ENCODE assay signal across 11 cellular contexts in the genomic region with DNA sequence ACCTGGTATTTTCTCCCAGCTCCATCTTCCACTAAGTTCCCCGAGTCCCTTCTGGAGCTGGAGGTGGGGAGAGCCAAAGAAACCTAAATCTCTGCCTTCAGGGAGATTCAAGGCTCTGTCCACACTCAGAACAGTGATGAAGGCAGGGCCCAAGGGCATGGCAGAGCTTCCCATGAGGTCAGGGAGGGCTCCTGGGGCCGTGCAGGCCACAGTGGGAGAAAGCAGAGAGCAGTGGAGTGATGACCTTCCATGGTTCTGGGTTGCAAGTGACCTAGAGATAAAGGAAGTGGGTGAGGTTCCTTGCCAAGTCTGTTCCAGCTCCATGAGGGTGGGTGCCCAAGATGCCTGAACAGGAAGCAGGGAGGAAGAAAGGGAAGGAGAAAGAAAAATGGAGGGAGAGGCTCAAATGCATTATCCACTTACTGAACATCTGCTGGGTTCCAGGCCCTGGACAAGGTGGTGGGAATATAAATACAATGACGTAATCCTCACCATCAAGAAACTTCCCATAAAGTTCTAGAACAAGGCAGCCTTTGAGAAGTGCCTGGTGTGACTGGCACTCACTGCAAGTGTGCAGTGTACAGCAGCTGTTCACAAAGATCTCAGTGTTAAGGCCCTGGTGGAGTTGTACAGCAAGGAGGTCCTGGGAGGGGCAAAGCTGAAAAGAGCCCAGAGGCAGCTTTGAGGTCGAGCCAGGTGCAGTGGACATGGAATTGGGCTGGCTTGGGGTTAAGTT. TPM values are rescaled to one million over a fixed set of nuclear protein-coding genes. Genes with fewer than 3 reads are reported as not detected.
DNase-seq lines count a peak whose midpoint lies in the region; ATAC-seq, FAIRE-seq and TF ChIP-seq lines count a peak whose summit lies in the region.
"Had no signal": no experiment of that assay in that cellular context is flagged by ENCODE, and none has a peak within 500 bp of the region (broad histone marks: within the 10 kb centered on the region; RNA-seq: fewer than 3 reads in every experiment).

No MANE protein-coding gene starts in this region.

- no peak for TF ChIP-seq POLR2A in GM12878 (IDR thresholded peaks at IDR 0.05; ENCODE audit: low read depth, low read length)

- no peaks in the 10 kb centered on the region for H3K9me3 Mint-ChIP-seq in natural killer cell

- no peak for TF ChIP-seq CTCF in GM12878 (IDR thresholded peaks at IDR 0.05 in 2 of 3, conservative IDR thresholded peaks at IDR 0.05 in 1 of 3; ENCODE audit: control insufficient read depth in 2 of 3, extremely low read depth in 1 of 3, insufficient read depth in 1 of 3, low read depth in 3 of 3, low read length in 3 of 3)
- no peak for TF ChIP-seq CTCF in natural killer cell (IDR thresholded peaks at IDR 0.05)
- no peak for TF ChIP-seq CTCF in hepatocyte (IDR thresholded peaks at IDR 0.05; ENCODE audit: poor library complexity)

- H3K27me3 Mint-ChIP-seq in natural killer cell (ENCODE audit: low read depth in 2 of 2), result no peaks in the 10 kb centered on the region

- WGBS in GM12878 (ENCODE audit: insufficient coverage, insufficient replicate concordance, low lambda C conversion rate, missing lambda C conversion rate), result 45% methylated on average over 4 of the region's 4 CpGs
- WGBS in hepatocyte (ENCODE audit: low lambda C conversion rate, missing lambda C conversion rate), result 90% methylated on average over 4 of the region's 4 CpGs

- TF ChIP-seq EP300 in GM12878 (IDR thresholded peaks at IDR 0.05; ENCODE audit: borderline replicate concordance in 1 of 2, control insufficient read depth in 1 of 2, low read depth in 2 of 2, low read length in 2 of 2), result no peak

- H2AFZ ChIP-seq in GM12878 (ENCODE audit: control insufficient read depth, low read depth, low read length), result no peak overlapping the region
- no peak overlapping the region for H2AFZ ChIP-seq in hepatocyte

- ATAC-seq in GM12878, result no peak
- no peak for ATAC-seq in natural killer cell

- H3K27ac ChIP-seq in BLaER1 (peak overlapping the region; percentile 63), GM12878 (ENCODE audit: control insufficient read depth, insufficient read depth) (no peak overlapping the region), hepatocyte (no peak overlapping the region)

- peaks cover 71 to 86% of the 10 kb centered on the region in 2 donors for H3K4me1 Mint-ChIP-seq in natural killer cell

- H3K9me3 ChIP-seq in BLaER1 (no peaks in the 10 kb centered on the region), GM12878 (replicated peaks; ENCODE audit: control insufficient read depth, insufficient read depth, low read length) (no peaks in the 10 kb centered on the region), hepatocyte (ENCODE audit: low read depth) (no peaks in the 10 kb centered on the region)

- H3K9ac ChIP-seq in BLaER1 (peak overlapping the region; percentile 42; the same call in 1 of the 2 replicates), GM12878 (ENCODE audit: control insufficient read depth, insufficient read depth, low read length) (no peak overlapping the region)

- BruUV-seq in GM12878 (replicated peaks; lab: Mats Ljungman, UMichigan), result no TSS peak

- POLR2A ChIA-PET in GM12878 (lab: Charles Lee), result interaction anchor here (0.7 to 1.9 kb wide), 4 partner anchors 10 to 29 kb away, joined by 3 to 7 read pairs (median 4); no protein-coding TSS in a partner anchor

- H3K4me3 ChIP-seq in BLaER1, result no peak overlapping the region
- H3K4me3 ChIP-seq in GM12878, result no peak overlapping the region
- H3K4me3 ChIP-seq in hepatocyte, result no peak overlapping the region

- no peaks in the 10 kb centered on the region for H3K79me2 ChIP-seq in GM12878 (ENCODE audit: control insufficient read depth, insufficient read depth, low read length)
- H3K79me2 ChIP-seq in hepatocyte, result no peaks in the 10 kb centered on the region

- SMC1A ChIA-PET in GM12878 (lab: Charles Lee; ENCODE audit: uncharacterized antibody, unreplicated experiment), result interaction anchor here (1.1 to 3.5 kb wide), 4 partner anchors 8 to 29 kb away, joined by 4 to 27 read pairs (median 6); no protein-coding TSS in a partner anchor

- H3K4me3 Mint-ChIP-seq in natural killer cell, result peak overlapping the region; percentile 91

- H3K4me1 ChIP-seq in BLaER1, result peaks cover 83% of the 10 kb centered on the region
- H3K4me1 ChIP-seq in GM12878 (ENCODE audit: control insufficient read depth, insufficient read depth, low read length), result peaks cover 44% of the 10 kb centered on the region
- no peaks in the 10 kb centered on the region for H3K4me1 ChIP-seq in hepatocyte (ENCODE audit: insufficient read depth)

- H3K27me3 ChIP-seq in BLaER1 (no peaks in the 10 kb centered on the region), GM12878 (replicated peaks in 1 of 2; ENCODE audit: control insufficient read depth in 2 of 2, insufficient read depth in 2 of 2, low read length in 1 of 2) (no peaks in the 10 kb centered on the region), hepatocyte (no peaks in the 10 kb centered on the region)

- in situ Hi-C loops in GM12878 (cut with MboI), result no loop called here

- H4K20me1 ChIP-seq in BLaER1 (peaks cover 33% of the 10 kb centered on the region), GM12878 (ENCODE audit: control insufficient read depth, insufficient read depth) (no peaks in the 10 kb centered on the region), hepatocyte (ENCODE audit: insufficient read depth, poor library complexity, severe bottlenecking) (no peaks in the 10 kb centered on the region)

- TF ChIP-seq RAD21 in GM12878 (IDR thresholded peaks at IDR 0.05; ENCODE audit: insufficient read depth, low read depth, low read length), result no peak

- H3K36me3 ChIP-seq in BLaER1, result peaks cover 30% of the 10 kb centered on the region
- H3K36me3 ChIP-seq in GM12878 (ENCODE audit: control insufficient read depth in 2 of 2, insufficient read depth in 2 of 2, low read length in 1 of 2), result no peaks in the 10 kb centered on the region
- H3K36me3 ChIP-seq in hepatocyte (replicated peaks; ENCODE audit: insufficient read depth, low read depth), result no peaks in the 10 kb centered on the region

- intact Hi-C loops in GM12878 (cut with micrococcal nuclease; ENCODE audit: unreplicated experiment) (no loop called here), natural killer cell (cut with micrococcal nuclease) (no loop called here)

- peak overlapping the region; percentile 98 for H3K27ac Mint-ChIP-seq in natural killer cell
- H3K27ac Mint-ChIP-seq: progenitor cell of endocrine pancreas had no signal

- DNase-seq in H4 (ENCODE audit: low spot score), result peak; percentile 53
- no peak for DNase-seq in GM12878 (ENCODE audit: low read depth, low spot score)
- no peak for DNase-seq in natural killer cell
- no peak for DNase-seq in NCI-H345 (lab: John Stamatoyannopoulos, UW)
- no peak for DNase-seq in hepatocyte (ENCODE audit: low spot score)
- no peak for DNase-seq in cerebellar nuclear complex (lab: John Stamatoyannopoulos, UW)
- no peak for DNase-seq in NCI-H2107 treated with DMSO at 0.1 percent for 48 hours (lab: John Stamatoyannopoulos, UW; ENCODE audit: unreplicated experiment)

- CTCF ChIA-PET in GM12878 (lab: Yijun Ruan, JAX), result interaction anchor here (0.6 to 9.4 kb wide), 9 partner anchors 7 to 774 kb away, joined by 3 to 229 read pairs (median 4); partner anchors contain the start of genes OSBPL7 and TBX21

- no peaks in the 10 kb centered on the region for H3K9me2 ChIP-seq in hepatocyte (replicated peaks; ENCODE audit: insufficient read depth)

- H3K36me3 Mint-ChIP-seq in natural killer cell, result no peaks in the 10 kb centered on the region

- no peak for FAIRE-seq in GM12878 (lab: Jason Lieb, UNC)
- FAIRE-seq: endometrium had no signal

- H3K4me2 ChIP-seq in BLaER1 (peak overlapping the region; percentile 94), GM12878 (ENCODE audit: control insufficient read depth, insufficient read depth) (no peak overlapping the region), hepatocyte (no peak overlapping the region)

- RAD21 ChIA-PET in GM12878 (lab: Charles Lee; ENCODE audit: unreplicated experiment), result interaction anchor here (1.0 to 2.3 kb wide), 6 partner anchors 8 to 25 kb away, joined by 3 to 6 read pairs (median 4); partner anchors contain the start of gene TBX21

RNA-seq across cellular contexts. Expression of gene TBKBP1, which starts 13.3 kb away (rescaled TPM):
- 7.8 and 13.7 TPM in 2 replicates for total RNA-seq in H4 (2014; rRNA removed; shearing (Covaris generic))
- total RNA-seq in GM12878 (2013; cell fraction: nucleolus; rRNA removed), result 10.4 and 10.6 TPM in 2 replicates
- 0.11 and 0.23 TPM in 2 replicates for total RNA-seq in GM12878 (2014; rRNA removed)
- total RNA-seq in GM12878 (2014; rRNA removed; fragmentation: Illumina TruSeq; extraction: Trizol), result 0.18 and 0.85 TPM in 2 replicates
- total RNA-seq in GM12878 (2021), result 0.69 and 1.5 TPM in 2 replicates
- 0.79 TPM for polyA plus RNA-seq in GM12878 (2011; ENCODE audit: low read depth)
- polyA plus RNA-seq in GM12878 (2011; rRNA removed), result 2.0 and 2.7 TPM in 2 replicates
- 1.9 and 3.5 TPM in 2 replicates for polyA plus RNA-seq in GM12878 (2011; cell fraction: cytosol; rRNA removed)
- polyA plus RNA-seq in GM12878 (2011; cell fraction: nucleus; rRNA removed), result 18.8 and 22.1 TPM in 2 replicates
- polyA plus RNA-seq in GM12878 (2012), result 1.8 and 2.9 TPM in 2 replicates
- polyA plus RNA-seq in GM12878 (2014; fragmentation: Illumina TruSeq; extraction: Trizol), result 0.38 TPM in 1 of 2 replicates, not detected in the other
- polyA plus RNA-seq in GM12878 (2014; fragmentation: Nextera tagmentation; extraction: Ambion mirVana), result not detected
- 0.74 and 1.4 TPM in 2 replicates for polyA plus RNA-seq in GM12878 (2014; rRNA removed)
- under 1 TPM in 1 of 2 experiments, not detected in 1; 0.11 TPM for polyA plus RNA-seq in GM12878 (2016; fragmentation: Nextera tagmentation; extraction: Ambion mirVana)
- 1.4 and 1.8 TPM in 2 replicates for polyA minus RNA-seq in GM12878 (2011; rRNA and poly(A)+ RNA removed)
- polyA minus RNA-seq in GM12878 (2011; cell fraction: cytosol; rRNA and poly(A)+ RNA removed), result 0.94 and 1.1 TPM in 2 replicates
- 1.8 and 2.7 TPM in 2 replicates for polyA minus RNA-seq in GM12878 (2011; cell fraction: nucleus; rRNA and poly(A)+ RNA removed)
- 10 to 100 TPM; 21.4 to 38.9 (median 37.6) TPM for total RNA-seq in natural killer cell
- total RNA-seq in hepatocyte, result 15.5 and 17.8 TPM in 2 replicates
- polyA plus RNA-seq in hepatocyte, result 5.6 and 7.5 TPM in 2 replicates

RNA-seq across cellular contexts. Expression of gene TBX21, which starts 25.8 kb away (rescaled TPM):
- total RNA-seq in H4 (2014; rRNA removed; shearing (Covaris generic)), result 0.10 TPM in 1 of 2 replicates, not detected in the other
- 7.7 and 9.6 TPM in 2 replicates for total RNA-seq in GM12878 (2013; cell fraction: nucleolus; rRNA removed)
- total RNA-seq in GM12878 (2014; rRNA removed) (7.9 and 8.4 TPM in 2 replicates), GM12878 (2014; rRNA removed; fragmentation: Illumina TruSeq; extraction: Trizol) (3.2 and 4.1 TPM in 2 replicates), GM12878 (2021) (8.3 and 9.5 TPM in 2 replicates), natural killer cell (100 to 1,000 TPM; 234 to 328 (median 257) TPM), hepatocyte (not detected in 2 replicates)
- 2.3 TPM for polyA plus RNA-seq in GM12878 (2011; ENCODE audit: low read depth)
- polyA plus RNA-seq in GM12878 (2011; rRNA removed) (8.6 and 9.6 TPM in 2 replicates), GM12878 (2014; fragmentation: Illumina TruSeq; extraction: Trizol) (4.8 and 6.0 TPM in 2 replicates), GM12878 (2014; fragmentation: Nextera tagmentation; extraction: Ambion mirVana) (1 to 10 TPM in 1 of 2 experiments, under 1 TPM in 1; 0.63 to 1.8 TPM), GM12878 (2014; rRNA removed) (6.0 and 6.3 TPM in 2 replicates), GM12878 (2016; fragmentation: Nextera tagmentation; extraction: Ambion mirVana) (1 to 10 TPM; 1.6 to 1.7 TPM), hepatocyte (not detected in 2 replicates)
- polyA plus RNA-seq in GM12878 (2011; cell fraction: cytosol; rRNA removed), result 11.3 and 12.2 TPM in 2 replicates
- 21.6 and 25.3 TPM in 2 replicates for polyA plus RNA-seq in GM12878 (2011; cell fraction: nucleus; rRNA removed)
- polyA plus RNA-seq in GM12878 (2012), result 4.7 and 7.3 TPM in 2 replicates
- 6.6 and 12.4 TPM in 2 replicates for polyA minus RNA-seq in GM12878 (2011; rRNA and poly(A)+ RNA removed)
- 6.7 and 10.3 TPM in 2 replicates for polyA minus RNA-seq in GM12878 (2011; cell fraction: cytosol; rRNA and poly(A)+ RNA removed)
- polyA minus RNA-seq in GM12878 (2011; cell fraction: nucleus; rRNA and poly(A)+ RNA removed), result 9.1 and 11.5 TPM in 2 replicates
- total RNA-seq: M059J, progenitor cell of endocrine pancreas had no signal

RNA-seq across cellular contexts. Expression of gene KPNB1, which starts 57.5 kb away (rescaled TPM):
- 381 and 436 TPM in 2 replicates for total RNA-seq in H4 (2014; rRNA removed; shearing (Covaris generic))
- 212 and 232 TPM in 2 replicates for total RNA-seq in GM12878 (2013; cell fraction: nucleolus; rRNA removed)
- total RNA-seq in GM12878 (2014; rRNA removed) (246 and 258 TPM in 2 replicates), GM12878 (2014; rRNA removed; fragmentation: Illumina TruSeq; extraction: Trizol) (261 and 282 TPM in 2 replicates), GM12878 (2021) (485 and 525 TPM in 2 replicates), natural killer cell (100 to 1,000 TPM; 236 to 273 (median 259) TPM), hepatocyte (174 and 194 TPM in 2 replicates)
- 133 TPM for polyA plus RNA-seq in GM12878 (2011; ENCODE audit: low read depth)
- polyA plus RNA-seq in GM12878 (2011; rRNA removed) (231 and 237 TPM in 2 replicates), GM12878 (2014; fragmentation: Illumina TruSeq; extraction: Trizol) (430 and 445 TPM in 2 replicates), GM12878 (2014; fragmentation: Nextera tagmentation; extraction: Ambion mirVana) (100 to 1,000 TPM; 130 to 233 TPM), GM12878 (2014; rRNA removed) (255 and 258 TPM in 2 replicates), GM12878 (2016; fragmentation: Nextera tagmentation; extraction: Ambion mirVana) (10 to 100 TPM; 67.8 to 73.9 TPM), hepatocyte (56.8 and 59.5 TPM in 2 replicates)
- polyA plus RNA-seq in GM12878 (2011; cell fraction: cytosol; rRNA removed), result 156 and 173 TPM in 2 replicates
- 144 and 217 TPM in 2 replicates for polyA plus RNA-seq in GM12878 (2011; cell fraction: nucleus; rRNA removed)
- 185 and 207 TPM in 2 replicates for polyA plus RNA-seq in GM12878 (2012)
- 236 and 343 TPM in 2 replicates for polyA minus RNA-seq in GM12878 (2011; rRNA and poly(A)+ RNA removed)
- 95.2 and 97.0 TPM in 2 replicates for polyA minus RNA-seq in GM12878 (2011; cell fraction: cytosol; rRNA and poly(A)+ RNA removed)
- 44.5 and 57.6 TPM in 2 replicates for polyA minus RNA-seq in GM12878 (2011; cell fraction: nucleus; rRNA and poly(A)+ RNA removed)

Comparison
In these comparisons a context has a peak if more than half of its experiments do, and no peak if none do; other contexts are left out.
1. RNA of gene TBX21, which starts 25.8 kb away (total RNA-seq): 234 to 328 TPM in natural killer cell; 3.2 to 9.6 TPM in GM12878, 0.10 TPM in H4 and not detected in hepatocyte; every median in the first group is over 10 times any median in the second.